ENCODE assay signal across 20 cellular contexts in genomic region chr4:991451-992296, GRCh38. TPM values are rescaled to one million over a fixed set of nuclear protein-coding genes. Genes with fewer than 3 reads are reported as not detected.
DNase-seq lines count a peak whose midpoint lies in the region; ATAC-seq and TF ChIP-seq lines count a peak whose summit lies in the region.
"Had no signal": no experiment of that assay in that cellular context is flagged by ENCODE, and none has a peak within 500 bp of the region (broad histone marks: within the 10 kb centered on the region; RNA-seq: fewer than 3 reads in every experiment).

No MANE protein-coding gene starts in this region.

- peaks cover 6% of the 10 kb centered on the region for H3K27me3 Mint-ChIP-seq in type B pancreatic cell

- H3K27me3 ChIP-seq in heart left ventricle (peaks cover 0 to 10% (median 3%) of the 10 kb centered on the region in 9 donors), heart right ventricle (peaks cover 0 to 11% (median 8%) of the 10 kb centered on the region in 7 donors), right lobe of liver (no peaks in the 10 kb centered on the region)
- H3K27me3 ChIP-seq: ovary, uterus had no signal

- DNase-seq in heart left ventricle (peak in 3 of 5 donors; percentile 16 to 61 (median 21)), heart right ventricle (no peak), right lobe of liver (peak in 1 of 3 donors; percentile 33), type B pancreatic cell (ENCODE audit: extremely low spot score, unreplicated experiment) (no peak), kidney tubule cell (ENCODE audit: low spot score) (no peak)
- DNase-seq: activated CD4-positive, CD25-positive, alpha-beta regulatory T cell; activated naive CD4-positive, alpha-beta T cell treated with Interleukin-2 at 50 U/mL for 16 hours; islet precursor cell; KG1; NCI-H1105 treated with DMSO at 0.1 percent for 48 hours; NCI-H2171 treated with DMSO at 0.1 percent for 48 hours; stimulated activated naive B cell treated with anti-CD40 and anti-IgM and Interleukin-4, amounts not matched to agents 10 μg/mL and 1 μg/mL and 100 μg/mL, for 72 hours; uterus had no signal

- ATAC-seq in heart left ventricle (no peak), heart right ventricle (no peak), right lobe of liver (peak in 2 of 4 donors; percentile 0 to 1), HG02885 (IDR thresholded peaks at IDR 0.05; ENCODE audit: poor library complexity, unreplicated experiment) (no peak)
- ATAC-seq: stimulated activated naive B cell treated with anti-CD40 and anti-IgM and Interleukin-4, amounts not matched to agents 10 μg/mL and 1 μg/mL and 100 μg/mL, for 72 hours had no signal

- H3K9me3 Mint-ChIP-seq in type B pancreatic cell = no peaks in the 10 kb centered on the region
- H3K9me3 Mint-ChIP-seq: dendritic cell treated with granulocyte-macrophage colony-stimulating factor and Interleukin-4, amounts not matched to agents 40 ng/mL and 50 ng/mL, for 4 days; stimulated activated naive B cell treated with anti-CD40 and anti-IgM and Interleukin-4, amounts not matched to agents 10 μg/mL and 1 μg/mL and 100 μg/mL, for 72 hours; T-helper 1 cell treated with Interleukin-12 subunit alpha and Interleukin-12 subunit beta and Interleukin-4 antibody, amounts not matched to agents 30 μg/mL and 1 μg/mL, for 36 hours had no signal

- H3K9me3 ChIP-seq in heart left ventricle (no peaks in the 10 kb centered on the region), heart right ventricle (no peaks in the 10 kb centered on the region), right lobe of liver (no peaks in the 10 kb centered on the region)
- H3K9me3 ChIP-seq: esophagus muscularis mucosa, ovary, uterus had no signal

- H3K36me3 Mint-ChIP-seq in type B pancreatic cell = no peaks in the 10 kb centered on the region

- intact Hi-C loops in heart left ventricle (cut with DNase I) = loop anchor here in 2 of 10 donors (10.0 kb wide), 2 partner anchors 237 to 247 kb away; no protein-coding TSS in a partner anchor
- intact Hi-C loops in heart right ventricle (cut with DNase I) = no loop called here
- intact Hi-C loops in right lobe of liver (cut with DNase I) = no loop called here

- no peak overlapping the region for H3K4me3 ChIP-seq in heart left ventricle
- H3K4me3 ChIP-seq in heart right ventricle = no peak overlapping the region
- peak overlapping the region; percentile 35 to 68 (median 66) for H3K4me3 ChIP-seq in right lobe of liver
- H3K4me3 ChIP-seq: esophagus muscularis mucosa, ovary, smooth muscle cell, uterus had no signal

- H3K4me1 ChIP-seq in heart left ventricle (peaks cover 0 to 15% (median 8%) of the 10 kb centered on the region in 12 donors), heart right ventricle (peaks cover 4 to 12% (median 10%) of the 10 kb centered on the region in 9 donors), right lobe of liver (peaks cover 0 to 27% (median 7%) of the 10 kb centered on the region in 4 donors)

- no peak for TF ChIP-seq CTCF in heart left ventricle (IDR thresholded peaks at IDR 0.05)
- TF ChIP-seq CTCF in heart right ventricle (IDR thresholded peaks at IDR 0.05) = no peak
- TF ChIP-seq CTCF in right lobe of liver (IDR thresholded peaks at IDR 0.05) = no peak
- TF ChIP-seq CTCF in type B pancreatic cell (conservative IDR thresholded peaks at IDR 0.05) = no peak

- peak overlapping the region; percentile 76 for H3K27ac Mint-ChIP-seq in type B pancreatic cell
- H3K27ac Mint-ChIP-seq: dendritic cell treated with granulocyte-macrophage colony-stimulating factor and Interleukin-4, amounts not matched to agents 40 ng/mL and 50 ng/mL, for 4 days; stimulated activated naive B cell treated with anti-CD40 and anti-IgM and Interleukin-4, amounts not matched to agents 10 μg/mL and 1 μg/mL and 100 μg/mL, for 72 hours; T-helper 1 cell treated with Interleukin-12 subunit alpha and Interleukin-12 subunit beta and Interleukin-4 antibody, amounts not matched to agents 30 μg/mL and 1 μg/mL, for 36 hours had no signal

- H3K4me3 Mint-ChIP-seq in type B pancreatic cell = no peak overlapping the region
- H3K4me3 Mint-ChIP-seq: dendritic cell treated with granulocyte-macrophage colony-stimulating factor and Interleukin-4, amounts not matched to agents 40 ng/mL and 50 ng/mL, for 4 days; T-helper 1 cell treated with Interleukin-12 subunit alpha and Interleukin-12 subunit beta and Interleukin-4 antibody, amounts not matched to agents 30 μg/mL and 1 μg/mL, for 36 hours had no signal

- H3K27ac ChIP-seq in heart left ventricle (no peak overlapping the region), heart right ventricle (no peak overlapping the region), right lobe of liver (peak overlapping the region; percentile 84 to 97 (median 94))
- H3K27ac ChIP-seq: HL-60, ovary, uterus had no signal

- H3K4me1 Mint-ChIP-seq in type B pancreatic cell (ENCODE audit: unreplicated experiment) = no peaks in the 10 kb centered on the region

- 95 to 96% (median 96%) methylated on average over 29 to 50 of the region's 50 CpGs for WGBS in heart left ventricle, 4 donors
- 96 to 97% methylated on average over 48 to 50 of the region's 50 CpGs for WGBS in heart right ventricle, 2 donors
- WGBS in right lobe of liver (ENCODE audit: insufficient coverage, low coverage, low lambda C conversion rate, missing lambda C conversion rate) = 23% methylated on average over 3 of the region's 50 CpGs

- TF ChIP-seq POLR2A in heart left ventricle (IDR thresholded peaks at IDR 0.05) = no peak
- TF ChIP-seq POLR2A in right lobe of liver (IDR thresholded peaks at IDR 0.05) = no peak

- peaks cover 0 to 19% (median 0%) of the 10 kb centered on the region in 9 donors for H3K36me3 ChIP-seq in heart left ventricle
- peaks cover 0 to 15% (median 0%) of the 10 kb centered on the region in 9 donors for H3K36me3 ChIP-seq in heart right ventricle
- peaks cover 0 to 17% (median 4%) of the 10 kb centered on the region in 4 donors for H3K36me3 ChIP-seq in right lobe of liver
- H3K36me3 ChIP-seq: ovary, uterus had no signal

RNA-seq across cellular contexts. Expression of gene SLC26A1, which starts 1.5 kb away (rescaled TPM):
- under 1 TPM in 4 of 9 donors, not detected in 5; 0.19 to 0.27 (median 0.25) TPM for total RNA-seq in heart left ventricle
- under 1 TPM; 0.03 to 0.27 TPM for polyA plus RNA-seq in heart left ventricle
- total RNA-seq in heart right ventricle = under 1 TPM in 2 of 10 donors, not detected in 8; 0.28 to 0.38 TPM
- under 1 TPM; 0.06 to 0.66 TPM for polyA plus RNA-seq in heart right ventricle
- 10 to 100 TPM in 5 of 6 experiments, 1 to 10 TPM in 1; 9.6 to 30.9 (median 23.0) TPM for total RNA-seq in right lobe of liver
- total RNA-seq in type B pancreatic cell (ENCODE audit: low replicate concordance) = 2.8 and 3.8 TPM in 2 replicates

RNA-seq across cellular contexts. Expression of gene IDUA, which starts 4.8 kb away (rescaled TPM):
- total RNA-seq in heart left ventricle = 10 to 100 TPM in 3 of 9 donors, 1 to 10 TPM in 6; 5.0 to 17.4 (median 6.9) TPM
- polyA plus RNA-seq in heart left ventricle = 1 to 10 TPM; 3.2 to 6.8 TPM
- 10 to 100 TPM in 1 of 10 donors, 1 to 10 TPM in 9; 6.0 to 10.4 (median 8.7) TPM for total RNA-seq in heart right ventricle
- 10 to 100 TPM in 1 of 2 donors, 1 to 10 TPM in 1; 4.6 to 13.3 TPM for polyA plus RNA-seq in heart right ventricle
- total RNA-seq in right lobe of liver = 10 to 100 TPM in 3 of 6 experiments, 1 to 10 TPM in 3; 4.7 to 15.1 (median 11.0) TPM
- total RNA-seq in type B pancreatic cell (ENCODE audit: low replicate concordance) = 20.7 and 37.2 TPM in 2 replicates

RNA-seq across cellular contexts. Expression of gene DGKQ, which starts 18.3 kb away (rescaled TPM):
- 1 to 10 TPM; 3.2 to 7.3 (median 4.4) TPM for total RNA-seq in heart left ventricle
- polyA plus RNA-seq in heart left ventricle = 1 to 10 TPM; 2.6 to 3.7 TPM
- 1 to 10 TPM; 2.8 to 5.2 (median 3.8) TPM for total RNA-seq in heart right ventricle
- 1 to 10 TPM; 3.6 to 4.9 TPM for polyA plus RNA-seq in heart right ventricle
- total RNA-seq in right lobe of liver = 10 to 100 TPM in 1 of 6 experiments, 1 to 10 TPM in 5; 4.6 to 10.5 (median 5.7) TPM
- 17.0 and 21.2 TPM in 2 replicates for total RNA-seq in type B pancreatic cell (ENCODE audit: low replicate concordance)

RNA-seq across cellular contexts. Expression of gene FGFRL1, which starts 19.8 kb away (rescaled TPM):
- total RNA-seq in heart left ventricle (10 to 100 TPM; 23.6 to 90.7 (median 30.6) TPM), heart right ventricle (10 to 100 TPM; 22.0 to 36.6 (median 28.1) TPM), right lobe of liver (10 to 100 TPM; 27.9 to 60.1 (median 45.7) TPM), type B pancreatic cell (ENCODE audit: low replicate concordance) (20.5 and 30.9 TPM in 2 replicates)
- polyA plus RNA-seq in heart left ventricle (10 to 100 TPM; 26.9 to 47.1 TPM), heart right ventricle (10 to 100 TPM; 17.1 to 24.3 TPM)

RNA-seq across cellular contexts. Expression of gene TMEM175, which starts 59.4 kb away (rescaled TPM):
- total RNA-seq in heart left ventricle (10 to 100 TPM; 16.6 to 34.6 (median 20.1) TPM), heart right ventricle (10 to 100 TPM; 15.6 to 27.9 (median 19.0) TPM), right lobe of liver (10 to 100 TPM; 22.0 to 31.8 (median 23.6) TPM), type B pancreatic cell (ENCODE audit: low replicate concordance) (21.4 and 33.6 TPM in 2 replicates)
- polyA plus RNA-seq in heart left ventricle (10 to 100 TPM; 14.2 to 28.8 TPM), heart right ventricle (10 to 100 TPM; 16.3 to 49.6 TPM)

Comparison
In these comparisons a context has a peak if more than half of its experiments do, and no peak if none do; other contexts are left out.
1. DNase-seq: peak in heart left ventricle (3 of 5); none in heart right ventricle (0 of 2), type B pancreatic cell (single experiment) and kidney tubule cell (single experiment).
2. H3K27ac ChIP-seq: peak in right lobe of liver (3 of 3); none in heart left ventricle (0 of 12) and heart right ventricle (0 of 10).
3. H3K4me3 ChIP-seq: peak in right lobe of liver (3 of 3); none in heart left ventricle (0 of 12) and heart right ventricle (0 of 10).